Comparison of ENCODE assay signal across 29 cellular contexts in the genomic region with DNA sequence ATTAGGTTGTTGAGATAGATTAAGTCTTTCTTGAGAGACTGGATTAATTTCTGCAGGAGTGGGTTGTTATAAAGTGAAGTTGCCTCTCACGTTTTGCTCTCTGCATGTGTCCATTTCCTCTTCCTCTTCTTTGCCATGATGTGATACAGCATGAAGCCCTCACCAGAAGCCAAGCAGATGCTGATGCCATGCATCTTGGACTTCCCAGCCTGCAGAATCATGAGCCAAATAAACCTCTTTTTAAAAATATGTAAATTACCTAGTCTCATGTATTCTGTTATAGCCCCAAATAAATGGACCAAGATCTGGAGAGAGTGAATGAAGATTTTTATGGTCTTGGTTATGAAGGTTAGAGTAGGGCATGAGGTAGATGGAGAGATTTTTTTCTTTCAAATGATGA.
"Had no signal": no experiment of that assay in that cellular context is flagged by ENCODE, and none has a peak within 500 bp of the region (broad histone marks: within the 10 kb centered on the region; RNA-seq: fewer than 3 reads in every experiment).

No MANE protein-coding gene starts in this region.

- H3K27me3 Mint-ChIP-seq: dendritic cell treated with granulocyte-macrophage colony-stimulating factor and Interleukin-4, amounts not matched to agents 40 ng/mL and 50 ng/mL, for 4 days; effector memory CD8-positive, alpha-beta T cell; memory B cell had no signal

- ATAC-seq: effector memory CD8-positive, alpha-beta T cell; esophagus mucosa; gastrocnemius medialis; heart right ventricle; left cardiac atrium; left lung; left ventricle myocardium superior; naive thymus-derived CD4-positive, alpha-beta T cell had no signal

- H3K27ac Mint-ChIP-seq: dendritic cell treated with granulocyte-macrophage colony-stimulating factor and Interleukin-4, amounts not matched to agents 40 ng/mL and 50 ng/mL, for 4 days; effector memory CD8-positive, alpha-beta T cell; endodermal cell; memory B cell had no signal

- H3K36me3 ChIP-seq: colonic mucosa, esophagus squamous epithelium, gastrocnemius medialis, heart right ventricle, left lung had no signal

- FAIRE-seq: endometrium, islet of Langerhans, keratinocyte had no signal

- H3K9me3 ChIP-seq: colonic mucosa, esophagus squamous epithelium, gastrocnemius medialis had no signal

- H3K4me3 ChIP-seq: colonic mucosa, esophagus squamous epithelium, gastrocnemius medialis, heart right ventricle, left lung, lung had no signal

- H3K27me3 ChIP-seq: colonic mucosa, esophagus squamous epithelium, gastrocnemius medialis, heart right ventricle, left lung had no signal

- DNase-seq: colonic mucosa; cortex of kidney; effector CD8-positive, alpha-beta T cell; effector memory CD8-positive, alpha-beta T cell; endodermal cell; erythroblast; esophagus squamous epithelium; foreskin fibroblast; foreskin melanocyte; gastrocnemius medialis; glutamatergic neuron; head of caudate nucleus; heart right ventricle; hippocampal formation; left cardiac atrium; left lung; left ventricle myocardium superior; mammary epithelial cell; mesendoderm; midbrain; naive thymus-derived CD4-positive, alpha-beta T cell had no signal

- H3K4me1 ChIP-seq: esophagus squamous epithelium, gastrocnemius medialis, heart right ventricle, left lung had no signal

- H3K27ac ChIP-seq: colonic mucosa, epithelial cell of prostate, esophagus squamous epithelium, gastrocnemius medialis, heart right ventricle, left lung had no signal

- H3K4me3 Mint-ChIP-seq: dendritic cell treated with granulocyte-macrophage colony-stimulating factor and Interleukin-4, amounts not matched to agents 40 ng/mL and 50 ng/mL, for 4 days; effector memory CD8-positive, alpha-beta T cell; endodermal cell; memory B cell; naive thymus-derived CD4-positive, alpha-beta T cell had no signal
